In the genomic region with DNA sequence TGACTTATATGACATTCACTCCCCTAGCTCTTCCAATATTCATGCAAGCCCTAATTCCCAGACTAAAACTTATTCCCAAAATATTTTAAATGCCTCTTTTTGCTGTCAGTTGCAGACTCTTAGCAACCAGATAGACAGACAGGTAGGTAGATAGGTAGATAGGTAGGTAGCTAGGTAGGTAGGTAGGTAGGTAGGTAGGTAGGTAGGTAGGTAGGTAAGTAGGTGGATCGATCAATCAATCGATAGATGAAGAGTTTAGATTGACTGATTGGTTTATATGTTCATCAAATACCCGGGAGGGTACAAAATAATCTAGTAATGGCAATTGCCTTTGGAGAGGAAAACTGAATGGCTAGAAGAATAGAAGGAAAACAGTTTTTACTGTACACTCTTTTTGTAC, we compare ENCODE assay signal across 7 cellular contexts.
"Had no signal": no experiment of that assay in that cellular context is flagged by ENCODE, and none has a peak within 500 bp of the region (broad histone marks: within the 10 kb centered on the region; RNA-seq: fewer than 3 reads in every experiment).

No MANE protein-coding gene starts in this region.

- H3K9me3 Mint-ChIP-seq: IgD-negative memory B cell had no signal

- H3K27ac ChIP-seq: HL-60 had no signal

- DNase-seq: IMR-90, KBM-7 had no signal

- FAIRE-seq: HepG2, HTR-8/SVneo, K562 had no signal

- H3K4me3 Mint-ChIP-seq: IgD-negative memory B cell had no signal

- H3K4me1 Mint-ChIP-seq: IgD-negative memory B cell had no signal

- H3K36me3 Mint-ChIP-seq: IgD-negative memory B cell had no signal

- ATAC-seq: HepG2, K562 had no signal

- H3K4me3 ChIP-seq: K562 had no signal

- H3K27ac Mint-ChIP-seq: IgD-negative memory B cell had no signal
